In genomic region chr1:162232034-162232433, GRCh38 we compare ENCODE assay signal across 28 cellular contexts.
"Had no signal": no experiment of that assay in that cellular context is flagged by ENCODE, and none has a peak within 500 bp of the region (broad histone marks: within the 10 kb centered on the region; RNA-seq: fewer than 3 reads in every experiment).

No MANE protein-coding gene starts in this region.

- DNase-seq: dorsolateral prefrontal cortex; effector CD8-positive, alpha-beta T cell; endodermal cell; hypothalamus; immature natural killer cell; islet precursor cell; kidney glomerular epithelial cell; left colon; left ventricle myocardium superior; natural killer cell; nucleus accumbens; sigmoid colon; stimulated activated CD4-positive, alpha-beta T cell treated with anti-CD3 and anti-CD28 coated beads, Interleukin-2, amount 100 ng/mL, for 24 hours; stimulated activated CD4-positive, alpha-beta T cell treated with anti-CD3 and anti-CD28 coated beads, Interleukin-4, amount 100 ng/mL, for 24 hours; stimulated activated naive CD8-positive, alpha-beta T cell treated with anti-CD3 and anti-CD28 coated beads, Interleukin-15, Interleukin-2, amounts not matched to agents 100 U/mL and 50 U/mL, for 24 hours; substantia nigra; testis; tibial artery; upper lobe of left lung had no signal

- H3K27ac Mint-ChIP-seq: endodermal cell; immature natural killer cell; memory B cell; natural killer cell; stimulated activated effector memory CD8-positive, alpha-beta T cell treated with anti-CD3 and anti-CD28 coated beads, Interleukin-12 subunit alpha, Interleukin-12 subunit beta, amount 100 ng/mL, for 72 hours had no signal

- H3K9me3 ChIP-seq: prostate gland, right atrium auricular region, sigmoid colon, testis, tibial artery, upper lobe of left lung had no signal

- H3K36me3 ChIP-seq: prostate gland, right atrium auricular region, sigmoid colon, tibial artery, upper lobe of left lung had no signal

- H3K4me1 ChIP-seq: prostate gland, testis had no signal

- H3K4me1 Mint-ChIP-seq: immature natural killer cell; stimulated activated effector memory CD8-positive, alpha-beta T cell treated with anti-CD3 and anti-CD28 coated beads, Interleukin-12 subunit alpha, Interleukin-12 subunit beta, amount 100 ng/mL, for 72 hours had no signal

- H3K27ac ChIP-seq: dorsolateral prefrontal cortex, right atrium auricular region, sigmoid colon, testis, tibial artery, upper lobe of left lung had no signal

- FAIRE-seq: colon, endothelial cell of umbilical vein, frontal cortex, urothelium cell line had no signal

- H3K4me3 ChIP-seq: dorsolateral prefrontal cortex, lung, prostate gland, right atrium auricular region, sigmoid colon, testis, tibial artery, upper lobe of left lung had no signal

- H3K36me3 Mint-ChIP-seq: immature natural killer cell; memory B cell; natural killer cell; stimulated activated effector memory CD8-positive, alpha-beta T cell treated with anti-CD3 and anti-CD28 coated beads, Interleukin-12 subunit alpha, Interleukin-12 subunit beta, amount 100 ng/mL, for 72 hours had no signal

- H3K4me3 Mint-ChIP-seq: endodermal cell; immature natural killer cell; memory B cell; natural killer cell; stimulated activated effector memory CD8-positive, alpha-beta T cell treated with anti-CD3 and anti-CD28 coated beads, Interleukin-12 subunit alpha, Interleukin-12 subunit beta, amount 100 ng/mL, for 72 hours had no signal

- ATAC-seq: left colon; left ventricle myocardium superior; natural killer cell; stimulated activated effector memory CD8-positive, alpha-beta T cell treated with anti-CD3 and anti-CD28 coated beads, Interleukin-12 subunit alpha, Interleukin-12 subunit beta, amount 100 ng/mL, for 72 hours; stimulated activated naive CD8-positive, alpha-beta T cell treated with anti-CD3 and anti-CD28 coated beads, Interleukin-15, Interleukin-2, amounts not matched to agents 100 U/mL and 50 U/mL, for 24 hours had no signal

- H3K9me3 Mint-ChIP-seq: endodermal cell; immature natural killer cell; memory B cell; natural killer cell; stimulated activated effector memory CD8-positive, alpha-beta T cell treated with anti-CD3 and anti-CD28 coated beads, Interleukin-12 subunit alpha, Interleukin-12 subunit beta, amount 100 ng/mL, for 72 hours had no signal

- H3K27me3 ChIP-seq: dorsolateral prefrontal cortex, right atrium auricular region, sigmoid colon, testis, upper lobe of left lung had no signal
